ENCODE assay signal across 8 cellular contexts in genomic region chr1:171841050-171841910, GRCh38. TPM values are rescaled to one million over a fixed set of nuclear protein-coding genes. Genes with fewer than 3 reads are reported as not detected.
DNase-seq lines count a peak whose midpoint lies in the region; ATAC-seq and TF ChIP-seq lines count a peak whose summit lies in the region.

DNM3 (plus strand) TSS chr1:171841498; CDS start chr1:171841657, 159 bp downstream.

- peak within 1 kb of the TSS; percentile 71 for H3K27ac Mint-ChIP-seq in activated CD4-positive, alpha-beta T cell treated with anti-CD3 and anti-CD28 coated beads, Interleukin-2, amount 10 ng/mL, durations not matched to agents 24 days and 14 days

- no peaks in the 10 kb centered on the region for H3K9me3 Mint-ChIP-seq in activated CD4-positive, alpha-beta T cell treated with anti-CD3 and anti-CD28 coated beads, Interleukin-2, amount 10 ng/mL, durations not matched to agents 24 days and 14 days

- peaks cover 2% of the 10 kb centered on the region for H3K36me3 Mint-ChIP-seq in activated CD4-positive, alpha-beta T cell treated with anti-CD3 and anti-CD28 coated beads, Interleukin-2, amount 10 ng/mL, durations not matched to agents 24 days and 14 days (ENCODE audit: low read depth)

- H3K4me1 Mint-ChIP-seq in activated CD4-positive, alpha-beta T cell treated with anti-CD3 and anti-CD28 coated beads, Interleukin-2, amount 10 ng/mL, durations not matched to agents 24 days and 14 days = peaks cover 12% of the 10 kb centered on the region

- H3K27ac ChIP-seq in coronary artery = peak within 1 kb of the TSS; percentile 67 to 79

- DNase-seq in NCI-H1436 (lab: John Stamatoyannopoulos, UW) (peak; percentile 43), NCI-H1436 treated with DMSO at 0.1 percent for 48 hours (lab: John Stamatoyannopoulos, UW) (no peak), NCI-H2196 (lab: John Stamatoyannopoulos, UW; ENCODE audit: unreplicated experiment) (peak; percentile 61), coronary artery (ENCODE audit: low spot score) (peak; percentile 89), left kidney (ENCODE audit: low read depth, low spot score) (peak; percentile 91)
- DNase-seq in activated CD4-positive, alpha-beta T cell treated with anti-CD3 and anti-CD28 coated beads, Interleukin-2, amount 10 ng/mL, durations not matched to agents 24 days and 14 days = peak; percentile 95
- DNase-seq in stimulated activated CD4-positive, alpha-beta T cell treated with anti-CD3 and anti-CD28 coated beads, Interleukin-1b, Interleukin-23, amount 100 ng/mL, for 24 hours (ENCODE audit: low read depth in 4 of 4, low spot score in 1 of 4) = peak; percentile 52 to 64 (median 60)

- H3K27me3 Mint-ChIP-seq in activated CD4-positive, alpha-beta T cell treated with anti-CD3 and anti-CD28 coated beads, Interleukin-2, amount 10 ng/mL, durations not matched to agents 24 days and 14 days = peaks cover 34% of the 10 kb centered on the region

- intact Hi-C loops in activated CD4-positive, alpha-beta T cell treated with anti-CD3 and anti-CD28 coated beads, Interleukin-2, amount 10 ng/mL, durations not matched to agents 24 days and 14 days (cut with micrococcal nuclease) = loop anchor here (1.0 to 2.0 kb wide), 3 partner anchors 24 to 98 kb away; partner anchors contain the start of genes METTL13 and VAMP4

- no peak for TF ChIP-seq CTCF in coronary artery (IDR thresholded peaks at IDR 0.05)

- peak within 1 kb of the TSS; percentile 89 for H3K4me3 Mint-ChIP-seq in activated CD4-positive, alpha-beta T cell treated with anti-CD3 and anti-CD28 coated beads, Interleukin-2, amount 10 ng/mL, durations not matched to agents 24 days and 14 days

- peak; percentile 80 for ATAC-seq in HG03025 (IDR thresholded peaks at IDR 0.05; ENCODE audit: low FRiP score, unreplicated experiment)

- H3K4me3 ChIP-seq in coronary artery = peak within 1 kb of the TSS; percentile 95

RNA-seq across cellular contexts. Expression of gene DNM3, which starts in this region (rescaled TPM):
- total RNA-seq in activated CD4-positive, alpha-beta T cell treated with anti-CD3 and anti-CD28 coated beads, Interleukin-2, amount 10 ng/mL, durations not matched to agents 24 days and 14 days = 0.42 and 0.45 TPM in 2 replicates

Comparison
In these comparisons a context has a peak if more than half of its experiments do, and no peak if none do; other contexts are left out.
1. Peak in DNase-seq in activated CD4-positive, alpha-beta T cell treated with anti-CD3 and anti-CD28 coated beads, Interleukin-2, amount 10 ng/mL, durations not matched to agents 24 days and 14 days; RNA of the gene not detected or under 1 TPM.